8 cellular contexts compared by ENCODE assay signal in the genomic region with DNA sequence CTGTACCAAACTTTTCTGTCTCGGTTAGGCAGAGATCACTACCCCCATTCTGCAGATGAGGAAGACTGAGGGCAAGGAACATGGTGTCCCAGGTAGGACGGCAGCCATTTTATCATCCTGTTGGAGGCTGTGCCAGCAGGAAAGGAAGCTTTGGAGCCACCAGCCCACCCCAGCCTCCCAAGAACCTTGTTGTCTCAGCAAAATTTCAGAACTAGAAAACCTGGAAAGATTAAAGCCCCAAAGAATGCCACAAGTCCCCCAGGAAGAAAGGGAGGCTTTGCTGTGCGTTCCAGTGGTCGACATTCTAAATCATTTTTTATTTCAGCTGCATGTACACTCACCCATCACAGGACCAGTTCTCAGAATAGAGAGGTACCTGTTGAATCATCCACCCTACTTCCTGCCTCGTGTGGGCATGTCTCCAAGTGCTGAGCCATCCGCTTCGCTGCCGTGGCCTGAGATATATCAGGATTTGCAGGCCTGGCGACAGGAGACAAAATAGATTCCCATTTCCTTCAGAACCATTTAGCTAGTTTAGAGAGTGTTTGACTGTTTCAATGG. TPM values are rescaled to one million over a fixed set of nuclear protein-coding genes. Genes with fewer than 3 reads are reported as not detected.
DNase-seq lines count a peak whose midpoint lies in the region; ATAC-seq lines count a peak whose summit lies in the region.

No MANE protein-coding gene starts in this region.

- DNase-seq in 8988T (peak; percentile 40), LHCN-M2 (ENCODE audit: low read depth) (peak; percentile 97), kidney tubule cell (ENCODE audit: low spot score) (peak; percentile 99), SKM-1 treated with dmso at 0.1 percent for 144 hours (lab: John Stamatoyannopoulos, UW; ENCODE audit: unreplicated experiment) (no peak), SIG-M5 treated with dmso at 0.1 percent for 504 hours (lab: John Stamatoyannopoulos, UW; ENCODE audit: unreplicated experiment) (no peak), cerebellar nuclear complex (lab: John Stamatoyannopoulos, UW) (no peak)
- DNase-seq in activated T-helper 2 cell treated with anti-CD3 and anti-CD28 coated beads, Interferon-gamma antibody, Interleukin-2, Interleukin-4, amounts not matched to agents 10 μg/mL and 5 μg/mL and 100 μg/mL, durations not matched to agents 14 hours and 24 hours and 36 hours (ENCODE audit: low spot score): no peak

- H3K4me1 Mint-ChIP-seq in activated T-helper 2 cell treated with anti-CD3 and anti-CD28 coated beads, Interferon-gamma antibody, Interleukin-2, Interleukin-4, amounts not matched to agents 10 μg/mL and 5 μg/mL and 100 μg/mL, durations not matched to agents 14 hours and 24 hours and 36 hours (ENCODE audit: low read depth): peaks cover 19% of the 10 kb centered on the region

- no peaks in the 10 kb centered on the region for H3K9me3 Mint-ChIP-seq in activated T-helper 2 cell treated with anti-CD3 and anti-CD28 coated beads, Interferon-gamma antibody, Interleukin-2, Interleukin-4, amounts not matched to agents 10 μg/mL and 5 μg/mL and 100 μg/mL, durations not matched to agents 14 hours and 24 hours and 36 hours

- no peaks in the 10 kb centered on the region for H3K27me3 Mint-ChIP-seq in activated T-helper 2 cell treated with anti-CD3 and anti-CD28 coated beads, Interferon-gamma antibody, Interleukin-2, Interleukin-4, amounts not matched to agents 10 μg/mL and 5 μg/mL and 100 μg/mL, durations not matched to agents 14 hours and 24 hours and 36 hours (ENCODE audit: low read depth)

- H3K27ac Mint-ChIP-seq in activated T-helper 2 cell treated with anti-CD3 and anti-CD28 coated beads, Interferon-gamma antibody, Interleukin-2, Interleukin-4, amounts not matched to agents 10 μg/mL and 5 μg/mL and 100 μg/mL, durations not matched to agents 14 hours and 24 hours and 36 hours: peak overlapping the region; percentile 79

- no peak for ATAC-seq in HG03439 (IDR thresholded peaks at IDR 0.05; ENCODE audit: unreplicated experiment)

- H3K4me3 Mint-ChIP-seq in activated T-helper 2 cell treated with anti-CD3 and anti-CD28 coated beads, Interferon-gamma antibody, Interleukin-2, Interleukin-4, amounts not matched to agents 10 μg/mL and 5 μg/mL and 100 μg/mL, durations not matched to agents 14 hours and 24 hours and 36 hours (ENCODE audit: low read depth): no peak overlapping the region

- intact Hi-C loops in activated T-helper 2 cell treated with anti-CD3 and anti-CD28 coated beads, Interferon-gamma antibody, Interleukin-2, Interleukin-4, amounts not matched to agents 10 μg/mL and 5 μg/mL and 100 μg/mL, durations not matched to agents 14 hours and 24 hours and 36 hours (cut with micrococcal nuclease): loop anchor here (10.0 kb wide), 1 partner anchor 233 kb away; a partner anchor contains a TSS

- H3K36me3 Mint-ChIP-seq in activated T-helper 2 cell treated with anti-CD3 and anti-CD28 coated beads, Interferon-gamma antibody, Interleukin-2, Interleukin-4, amounts not matched to agents 10 μg/mL and 5 μg/mL and 100 μg/mL, durations not matched to agents 14 hours and 24 hours and 36 hours (ENCODE audit: low read depth): no peaks in the 10 kb centered on the region

RNA-seq across cellular contexts. Expression of a gene that starts 12.9 kb away (rescaled TPM):
- 455 and 528 TPM in 2 replicates for total RNA-seq in LHCN-M2 (2014; rRNA removed)
- 244 TPM for polyA plus RNA-seq in LHCN-M2 (2012)
- 300 and 316 TPM in 2 replicates for total RNA-seq in activated T-helper 2 cell treated with anti-CD3 and anti-CD28 coated beads, Interferon-gamma antibody, Interleukin-2, Interleukin-4, amounts not matched to agents 10 μg/mL and 5 μg/mL and 100 μg/mL, durations not matched to agents 14 hours and 24 hours and 36 hours

RNA-seq across cellular contexts. Expression of a gene that starts 35.1 kb away (rescaled TPM):
- total RNA-seq in LHCN-M2 (2014; rRNA removed): 14.8 and 19.5 TPM in 2 replicates
- polyA plus RNA-seq in LHCN-M2 (2012): 12.6 TPM
- 17.6 and 21.0 TPM in 2 replicates for total RNA-seq in activated T-helper 2 cell treated with anti-CD3 and anti-CD28 coated beads, Interferon-gamma antibody, Interleukin-2, Interleukin-4, amounts not matched to agents 10 μg/mL and 5 μg/mL and 100 μg/mL, durations not matched to agents 14 hours and 24 hours and 36 hours

Comparison
In these comparisons a context has a peak if more than half of its experiments do, and no peak if none do; other contexts are left out.
1. DNase-seq: peak in 8988T (single experiment), LHCN-M2 (single experiment) and kidney tubule cell (single experiment); none in activated T-helper 2 cell treated with anti-CD3 and anti-CD28 coated beads, Interferon-gamma antibody, Interleukin-2, Interleukin-4, amounts not matched to agents 10 μg/mL and 5 μg/mL and 100 μg/mL, durations not matched to agents 14 hours and 24 hours and 36 hours (single experiment), SKM-1 treated with dmso at 0.1 percent for 144 hours (single experiment), SIG-M5 treated with dmso at 0.1 percent for 504 hours (single experiment) and cerebellar nuclear complex (0 of 2).